In genomic region chr1:25128168-25128621, GRCh38 we compare ENCODE assay signal across 17 cellular contexts.
DNase-seq lines count a peak whose midpoint lies in the region; ATAC-seq and TF ChIP-seq lines count a peak whose summit lies in the region.
"Had no signal": no experiment of that assay in that cellular context is flagged by ENCODE, and none has a peak within 500 bp of the region (broad histone marks: within the 10 kb centered on the region; RNA-seq: fewer than 3 reads in every experiment).

No MANE protein-coding gene starts in this region.

- no peak overlapping the region for H3K23ac ChIP-seq in IMR-90 (ENCODE audit: low read depth, low read length)

- dilution Hi-C loops in IMR-90 (cut with HindIII; ENCODE audit: low sequenced_read_pairs, unreplicated experiment) (no loop called here), mammary epithelial cell (cut with HindIII; ENCODE audit: low sequenced_read_pairs) (no loop called here)

- H3K36me3 ChIP-seq in IMR-90 (ENCODE audit: control insufficient read depth, insufficient read depth, low read length), result no peaks in the 10 kb centered on the region
- H3K36me3 ChIP-seq in mammary epithelial cell (ENCODE audit: insufficient read depth, low read length), result no peaks in the 10 kb centered on the region
- H3K36me3 ChIP-seq: esophagus muscularis mucosa, thoracic aorta had no signal

- H3K4ac ChIP-seq in IMR-90 (ENCODE audit: low read depth, low read length), result no peak overlapping the region

- H3K9me3 ChIP-seq in IMR-90 (ENCODE audit: control insufficient read depth, insufficient read depth, low read length) (peaks cover 3% of the 10 kb centered on the region; the same call in 1 of the 2 replicates), mammary epithelial cell (replicated peaks; ENCODE audit: insufficient read depth, low read length) (no peaks in the 10 kb centered on the region)
- H3K9me3 ChIP-seq: esophagus muscularis mucosa, thoracic aorta had no signal

- ATAC-seq in GM18868 (IDR thresholded peaks at IDR 0.05; ENCODE audit: unreplicated experiment) (peak; percentile 75), GM21723 (IDR thresholded peaks at IDR 0.05; ENCODE audit: unreplicated experiment) (peak; percentile 69), IMR-90 (ENCODE audit: low read depth) (peak; percentile 56)
- ATAC-seq: PC-3 had no signal

- no peak overlapping the region for H4K91ac ChIP-seq in IMR-90 (ENCODE audit: insufficient read depth, low read depth, low read length)

- TF ChIP-seq POLR2A in IMR-90 (IDR thresholded peaks at IDR 0.05; ENCODE audit: low read depth, low read length), result no peak

- no peak overlapping the region for H3K14ac ChIP-seq in IMR-90 (replicated peaks; ENCODE audit: low read depth, low read length)

- no peak overlapping the region for H2BK20ac ChIP-seq in IMR-90 (ENCODE audit: low read depth, low read length)

- H3K4me3 ChIP-seq in IMR-90 (ENCODE audit: insufficient read depth, low read depth, low read length) (0 out of 2 replicates have a peak overlapping the region, but pooled peaks have one; percentile 3), mammary epithelial cell (replicated peaks in 1 of 3; ENCODE audit: insufficient read depth in 1 of 3, low read depth in 2 of 3, low read length in 3 of 3) (no peak overlapping the region)
- H3K4me3 ChIP-seq: esophagus muscularis mucosa, skin epidermis, thoracic aorta had no signal

- no peaks in the 10 kb centered on the region for H3K27me3 Mint-ChIP-seq in endothelial cell (ENCODE audit: unreplicated experiment)

- BruUV-seq in IMR-90 (replicated peaks; lab: Mats Ljungman, UMichigan) (no TSS peak), mammary epithelial cell (replicated peaks; lab: Mats Ljungman, UMichigan) (no TSS peak)

- no peak overlapping the region for H2AFZ ChIP-seq in IMR-90 (replicated peaks; ENCODE audit: low read length, poor library complexity)
- no peak overlapping the region for H2AFZ ChIP-seq in mammary epithelial cell (ENCODE audit: low read depth, low read length)

- no peak overlapping the region for H4K8ac ChIP-seq in IMR-90 (ENCODE audit: low read depth in 2 of 2, low read length in 2 of 2)

- no peak overlapping the region for H2AK5ac ChIP-seq in IMR-90 (ENCODE audit: low read depth, low read length)

- WGBS in IMR-90 (ENCODE audit: extremely low coverage in 2 of 2, insufficient read length in 1 of 2), 2 experiments, result 60% methylated on average over 1 of the region's 5 CpGs; no CpG with 5 or more reads in 1 of the 2 experiments
- 98% methylated on average over 4 of the region's 5 CpGs for WGBS in mammary epithelial cell (ENCODE audit: low coverage, missing lambda C conversion rate)

- no peaks in the 10 kb centered on the region for H4K20me1 ChIP-seq in IMR-90 (ENCODE audit: insufficient read depth, low read length)
- no peaks in the 10 kb centered on the region for H4K20me1 ChIP-seq in mammary epithelial cell (ENCODE audit: insufficient read depth, low read length)

- no peak overlapping the region for H2BK15ac ChIP-seq in IMR-90 (ENCODE audit: low read depth, low read length)

- no peak overlapping the region for H3K56ac ChIP-seq in IMR-90 (ENCODE audit: extremely low read depth, insufficient read depth, low read length)

- no peak overlapping the region for H3K27ac ChIP-seq in IMR-90 (ENCODE audit: insufficient read depth, low read length)
- H3K27ac ChIP-seq in mammary epithelial cell (ENCODE audit: insufficient read depth, low read depth, low read length), result no peak overlapping the region
- H3K27ac ChIP-seq: esophagus muscularis mucosa, skin epidermis, thoracic aorta had no signal

- no peaks in the 10 kb centered on the region for H3K4me1 ChIP-seq in IMR-90 (ENCODE audit: control insufficient read depth, insufficient read depth, low read length)
- no peaks in the 10 kb centered on the region for H3K4me1 ChIP-seq in mammary epithelial cell (ENCODE audit: insufficient read depth, low read length)
- H3K4me1 ChIP-seq: esophagus muscularis mucosa had no signal

- in situ Hi-C loops in IMR-90 (cut with MboI; ENCODE audit: low sequenced_read_pairs), result no loop called here
- in situ Hi-C loops in mammary epithelial cell (cut with MboI; ENCODE audit: low sequenced_read_pairs in 2 of 2), result no loop called here

- H3K79me2 ChIP-seq in mammary epithelial cell (ENCODE audit: insufficient read depth, low read length), result no peaks in the 10 kb centered on the region

- POLR2A ChIA-PET in IMR-90 (lab: Charles Lee; ENCODE audit: unreplicated experiment), result no interaction called here

- no peak overlapping the region for H2BK120ac ChIP-seq in IMR-90 (ENCODE audit: low read depth, low read length)

- no peak overlapping the region for H2AK9ac ChIP-seq in IMR-90 (replicated peaks; ENCODE audit: low read depth, low read length, poor library complexity)

- H3K18ac ChIP-seq in IMR-90 (ENCODE audit: low read depth, low read length), result no peak overlapping the region

- DNase-seq in IMR-90 (no peak), hepatic stellate cell (ENCODE audit: low spot score) (peak; percentile 22), mammary epithelial cell (no peak), T-helper 1 cell (no peak), endothelial cell (ENCODE audit: low spot score) (no peak)
- DNase-seq: cerebellar nuclear complex, HCEC 1CT, PC-3, T-helper 2 cell had no signal

- H2BK5ac ChIP-seq in IMR-90 (ENCODE audit: low read depth, low read length, poor library complexity, severe bottlenecking), result no peak overlapping the region

- H3K27ac Mint-ChIP-seq in endothelial cell (ENCODE audit: unreplicated experiment), result no peak overlapping the region
- H3K27ac Mint-ChIP-seq: activated naive CD4-positive, alpha-beta T cell treated with anti-CD3 and anti-CD28 coated beads, Interleukin-2, amount 50 U/mL, for 24 hours; memory B cell had no signal

- no peak overlapping the region for H3K4me3 Mint-ChIP-seq in endothelial cell (ENCODE audit: unreplicated experiment)
- H3K4me3 Mint-ChIP-seq: activated naive CD4-positive, alpha-beta T cell treated with anti-CD3 and anti-CD28 coated beads, Interleukin-2, amount 50 U/mL, for 24 hours; CD14-positive monocyte; memory B cell had no signal

- H3K9me1 ChIP-seq in IMR-90 (ENCODE audit: insufficient read depth, low read length), result no peaks in the 10 kb centered on the region

- H3K36me3 Mint-ChIP-seq in endothelial cell (ENCODE audit: low read depth, unreplicated experiment), result no peaks in the 10 kb centered on the region
- H3K36me3 Mint-ChIP-seq: activated naive CD4-positive, alpha-beta T cell treated with anti-CD3 and anti-CD28 coated beads, Interleukin-2, amount 50 U/mL, for 24 hours; CD14-positive monocyte; memory B cell had no signal

- H3K27me3 ChIP-seq in IMR-90 (ENCODE audit: control insufficient read depth, insufficient read depth, low read length) (peaks cover 41% of the 10 kb centered on the region), mammary epithelial cell (ENCODE audit: insufficient read depth, low read length) (peaks cover 3% of the 10 kb centered on the region)

- intact Hi-C loops in IMR-90 (cut with micrococcal nuclease) (no loop called here), mammary epithelial cell (cut with micrococcal nuclease) (no loop called here)

- H3K4me2 ChIP-seq in IMR-90 (ENCODE audit: low read depth, low read length) (peak overlapping the region; percentile 64), mammary epithelial cell (ENCODE audit: insufficient read depth, low read depth, low read length) (no peak overlapping the region)

- H3K9ac ChIP-seq in IMR-90 (ENCODE audit: low read depth, low read length) (no peak overlapping the region), mammary epithelial cell (ENCODE audit: insufficient read depth, low read length) (no peak overlapping the region)

- TF ChIP-seq CTCF in IMR-90 (conservative IDR thresholded peaks at IDR 0.05; ENCODE audit: low read depth, low read length) (no peak), mammary epithelial cell (conservative IDR thresholded peaks at IDR 0.05 in 1 of 2, IDR thresholded peaks at IDR 0.05 in 1 of 2; ENCODE audit: extremely low read depth in 1 of 2, insufficient read depth in 1 of 2, low read depth in 1 of 2, low read length in 2 of 2) (no peak), endothelial cell (IDR thresholded peaks at IDR 0.05; ENCODE audit: unreplicated experiment) (no peak)

- no peaks in the 10 kb centered on the region for H3K9me3 Mint-ChIP-seq in endothelial cell (ENCODE audit: unreplicated experiment)
- H3K9me3 Mint-ChIP-seq: activated naive CD4-positive, alpha-beta T cell treated with anti-CD3 and anti-CD28 coated beads, Interleukin-2, amount 50 U/mL, for 24 hours; memory B cell had no signal

- TF ChIP-seq RAD21 in IMR-90 (IDR thresholded peaks at IDR 0.05; ENCODE audit: low read length), result no peak

- CTCF ChIA-PET in IMR-90 (lab: Yijun Ruan, JAX), result interaction anchor here (0.8 kb wide), 1 partner anchor 40 kb away, joined by 3 read pairs; no protein-coding TSS in a partner anchor
- CTCF ChIA-PET in mammary epithelial cell (lab: Charles Lee; ENCODE audit: low non-redundant PET), result no interaction called here

- no peaks in the 10 kb centered on the region for H3K4me1 Mint-ChIP-seq in endothelial cell (ENCODE audit: unreplicated experiment)
- H3K4me1 Mint-ChIP-seq: activated naive CD4-positive, alpha-beta T cell treated with anti-CD3 and anti-CD28 coated beads, Interleukin-2, amount 50 U/mL, for 24 hours; memory B cell had no signal

- H4K5ac ChIP-seq in IMR-90 (ENCODE audit: low read depth, low read length), result no peak overlapping the region

- H3K79me1 ChIP-seq in IMR-90 (ENCODE audit: low read depth in 1 of 2, low read length in 2 of 2), result no peaks in the 10 kb centered on the region

TF ChIP-seq in IMR-90, 13 proteins besides CTCF, POLR2A, EP300 and RAD21:
- no peak for TF ChIP-seq MXI1 (IDR thresholded peaks at IDR 0.05; ENCODE audit: borderline replicate concordance, low read depth, low read length)
- TF ChIP-seq MAZ (IDR thresholded peaks at IDR 0.05; ENCODE audit: borderline replicate concordance, low read depth, low read length), result no peak
- TF ChIP-seq FOS (IDR thresholded peaks at IDR 0.05; ENCODE audit: low read depth, low read length), result no peak
- TF ChIP-seq CHD1 (IDR thresholded peaks at IDR 0.05; ENCODE audit: low read depth, low read length), result no peak
- no peak for TF ChIP-seq MAFK (IDR thresholded peaks at IDR 0.05; ENCODE audit: low read depth, low read length)
- TF ChIP-seq, protein P1, sequence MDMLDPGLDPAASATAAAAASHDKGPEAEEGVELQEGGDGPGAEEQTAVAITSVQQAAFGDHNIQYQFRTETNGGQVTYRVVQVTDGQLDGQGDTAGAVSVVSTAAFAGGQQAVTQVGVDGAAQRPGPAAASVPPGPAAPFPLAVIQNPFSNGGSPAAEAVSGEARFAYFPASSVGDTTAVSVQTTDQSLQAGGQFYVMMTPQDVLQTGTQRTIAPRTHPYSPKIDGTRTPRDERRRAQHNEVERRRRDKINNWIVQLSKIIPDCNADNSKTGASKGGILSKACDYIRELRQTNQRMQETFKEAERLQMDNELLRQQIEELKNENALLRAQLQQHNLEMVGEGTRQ (IDR thresholded peaks at IDR 0.05; ENCODE audit: low read depth, low read length), result no peak
TF ChIP-seq in IMR-90: peak in this region for 0.
